ENCODE assay signal across 1 cellular context in the genomic region with DNA sequence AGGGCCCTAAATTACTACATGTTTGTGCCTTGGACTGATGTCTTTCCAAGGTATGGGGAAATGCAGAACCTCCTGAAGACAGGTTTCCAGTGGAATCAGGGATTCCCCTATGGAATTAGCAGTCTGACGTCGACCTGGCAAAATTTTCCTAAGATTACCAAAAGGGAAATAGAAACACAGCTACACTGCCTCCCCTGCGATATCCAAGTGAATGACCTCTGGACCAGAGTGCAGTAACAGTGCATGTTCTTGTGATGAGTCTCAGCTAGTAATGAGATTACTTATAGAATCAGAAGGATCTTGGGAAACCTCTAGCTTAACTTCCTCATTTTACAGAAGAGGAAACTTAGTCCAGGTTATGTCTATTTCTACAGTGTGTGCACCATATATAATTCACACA.
TF ChIP-seq lines count a peak whose summit lies in the region.

No MANE protein-coding gene starts in this region.

TF ChIP-seq in GM23338, 12 proteins besides CTCF, POLR2A, EP300 and RAD21 (continued from another document):
- TF ChIP-seq, protein P1, sequence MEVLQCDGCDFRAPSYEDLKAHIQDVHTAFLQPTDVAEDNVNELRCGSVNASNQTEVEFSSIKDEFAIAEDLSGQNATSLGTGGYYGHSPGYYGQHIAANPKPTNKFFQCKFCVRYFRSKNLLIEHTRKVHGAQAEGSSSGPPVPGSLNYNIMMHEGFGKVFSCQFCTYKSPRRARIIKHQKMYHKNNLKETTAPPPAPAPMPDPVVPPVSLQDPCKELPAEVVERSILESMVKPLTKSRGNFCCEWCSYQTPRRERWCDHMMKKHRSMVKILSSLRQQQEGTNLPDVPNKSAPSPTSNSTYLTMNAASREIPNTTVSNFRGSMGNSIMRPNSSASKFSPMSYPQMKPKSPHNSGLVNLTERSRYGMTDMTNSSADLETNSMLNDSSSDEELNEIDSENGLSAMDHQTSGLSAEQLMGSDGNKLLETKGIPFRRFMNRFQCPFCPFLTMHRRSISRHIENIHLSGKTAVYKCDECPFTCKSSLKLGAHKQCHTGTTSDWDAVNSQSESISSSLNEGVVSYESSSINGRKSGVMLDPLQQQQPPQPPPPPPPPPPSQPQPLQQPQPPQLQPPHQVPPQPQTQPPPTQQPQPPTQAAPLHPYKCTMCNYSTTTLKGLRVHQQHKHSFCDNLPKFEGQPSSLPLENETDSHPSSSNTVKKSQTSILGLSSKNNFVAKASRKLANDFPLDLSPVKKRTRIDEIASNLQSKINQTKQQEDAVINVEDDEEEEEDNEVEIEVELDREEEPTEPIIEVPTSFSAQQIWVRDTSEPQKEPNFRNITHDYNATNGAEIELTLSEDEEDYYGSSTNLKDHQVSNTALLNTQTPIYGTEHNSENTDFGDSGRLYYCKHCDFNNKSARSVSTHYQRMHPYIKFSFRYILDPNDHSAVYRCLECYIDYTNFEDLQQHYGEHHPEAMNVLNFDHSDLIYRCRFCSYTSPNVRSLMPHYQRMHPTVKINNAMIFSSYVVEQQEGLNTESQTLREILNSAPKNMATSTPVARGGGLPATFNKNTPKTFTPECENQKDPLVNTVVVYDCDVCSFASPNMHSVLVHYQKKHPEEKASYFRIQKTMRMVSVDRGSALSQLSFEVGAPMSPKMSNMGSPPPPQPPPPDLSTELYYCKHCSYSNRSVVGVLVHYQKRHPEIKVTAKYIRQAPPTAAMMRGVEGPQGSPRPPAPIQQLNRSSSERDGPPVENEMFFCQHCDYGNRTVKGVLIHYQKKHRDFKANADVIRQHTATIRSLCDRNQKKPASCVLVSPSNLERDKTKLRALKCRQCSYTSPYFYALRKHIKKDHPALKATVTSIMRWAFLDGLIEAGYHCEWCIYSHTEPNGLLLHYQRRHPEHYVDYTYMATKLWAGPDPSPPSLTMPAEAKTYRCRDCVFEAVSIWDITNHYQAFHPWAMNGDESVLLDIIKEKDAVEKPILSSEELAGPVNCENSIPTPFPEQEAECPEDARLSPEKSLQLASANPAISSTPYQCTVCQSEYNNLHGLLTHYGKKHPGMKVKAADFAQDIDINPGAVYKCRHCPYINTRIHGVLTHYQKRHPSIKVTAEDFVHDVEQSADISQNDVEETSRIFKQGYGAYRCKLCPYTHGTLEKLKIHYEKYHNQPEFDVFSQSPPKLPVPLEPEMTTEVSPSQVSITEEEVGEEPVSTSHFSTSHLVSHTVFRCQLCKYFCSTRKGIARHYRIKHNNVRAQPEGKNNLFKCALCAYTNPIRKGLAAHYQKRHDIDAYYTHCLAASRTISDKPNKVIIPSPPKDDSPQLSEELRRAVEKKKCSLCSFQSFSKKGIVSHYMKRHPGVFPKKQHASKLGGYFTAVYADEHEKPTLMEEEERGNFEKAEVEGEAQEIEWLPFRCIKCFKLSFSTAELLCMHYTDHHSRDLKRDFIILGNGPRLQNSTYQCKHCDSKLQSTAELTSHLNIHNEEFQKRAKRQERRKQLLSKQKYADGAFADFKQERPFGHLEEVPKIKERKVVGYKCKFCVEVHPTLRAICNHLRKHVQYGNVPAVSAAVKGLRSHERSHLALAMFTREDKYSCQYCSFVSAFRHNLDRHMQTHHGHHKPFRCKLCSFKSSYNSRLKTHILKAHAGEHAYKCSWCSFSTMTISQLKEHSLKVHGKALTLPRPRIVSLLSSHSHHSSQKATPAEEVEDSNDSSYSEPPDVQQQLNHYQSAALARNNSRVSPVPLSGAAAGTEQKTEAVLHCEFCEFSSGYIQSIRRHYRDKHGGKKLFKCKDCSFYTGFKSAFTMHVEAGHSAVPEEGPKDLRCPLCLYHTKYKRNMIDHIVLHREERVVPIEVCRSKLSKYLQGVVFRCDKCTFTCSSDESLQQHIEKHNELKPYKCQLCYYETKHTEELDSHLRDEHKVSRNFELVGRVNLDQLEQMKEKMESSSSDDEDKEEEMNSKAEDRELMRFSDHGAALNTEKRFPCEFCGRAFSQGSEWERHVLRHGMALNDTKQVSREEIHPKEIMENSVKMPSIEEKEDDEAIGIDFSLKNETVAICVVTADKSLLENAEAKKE (CRISPR knock-in tag; IDR thresholded peaks at IDR 0.05): no peak
- TF ChIP-seq EZH2phosphoT487 (IDR thresholded peaks at IDR 0.05; ENCODE audit: unreplicated experiment): no peak
- no peak for TF ChIP-seq JUNB (IDR thresholded peaks at IDR 0.05; ENCODE audit: unreplicated experiment)
- no peak for TF ChIP-seq POLR2AphosphoS5 (IDR thresholded peaks at IDR 0.05; ENCODE audit: low read depth)
- TF ChIP-seq REST (IDR thresholded peaks at IDR 0.05; ENCODE audit: unreplicated experiment): no peak
